ENCODE assay signal across 8 cellular contexts in the genomic region with DNA sequence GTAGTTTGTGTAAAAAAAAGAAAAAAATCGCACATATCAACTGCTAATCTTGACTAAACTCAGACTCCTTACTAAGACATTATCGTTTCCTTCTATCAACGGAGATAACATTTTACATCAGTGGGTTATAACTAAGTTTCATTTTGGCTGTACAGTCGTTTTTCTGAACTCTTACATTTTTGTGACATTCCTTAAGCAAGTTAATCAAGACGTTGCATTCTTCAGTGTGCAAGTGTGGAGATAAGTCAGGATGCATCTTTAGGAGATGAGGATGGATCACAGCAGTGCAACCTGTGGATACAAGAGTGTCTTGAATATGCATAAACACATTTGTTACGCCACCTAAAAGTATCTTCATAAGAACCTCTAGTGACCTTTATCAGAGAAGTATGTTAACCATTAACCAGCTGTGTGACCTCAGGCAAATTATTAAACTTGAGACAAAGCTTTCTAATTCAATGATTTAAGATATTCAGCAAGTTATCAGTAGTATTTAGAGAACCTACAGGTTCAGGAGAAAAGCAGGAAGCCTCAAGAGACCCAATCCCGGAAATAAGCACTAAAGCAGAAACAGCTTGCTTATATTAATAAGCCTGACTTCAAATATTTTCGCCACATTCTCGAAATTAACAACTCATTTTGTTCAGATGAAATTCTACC. TPM values are rescaled to one million over a fixed set of nuclear protein-coding genes. Genes with fewer than 3 reads are reported as not detected.
DNase-seq lines count a peak whose midpoint lies in the region; ATAC-seq and TF ChIP-seq lines count a peak whose summit lies in the region.

No MANE protein-coding gene starts in this region.

- CTCF ChIA-PET in CD4-positive, alpha-beta memory T cell (lab: Charles Lee; ENCODE audit: partially characterized antibody): interaction anchor here (0.6 to 2.3 kb wide), 5 partner anchors 7 to 1701 kb away, joined by 3 to 13 read pairs (median 5); a partner anchor contains a TSS

- TF ChIP-seq POLR2A in transverse colon (IDR thresholded peaks at IDR 0.05): no peak

- H3K4me1 Mint-ChIP-seq in CD4-positive, alpha-beta memory T cell: peaks cover 21 to 67% (median 56%) of the 10 kb centered on the region in 4 donors

- intact Hi-C loops in CD4-positive, alpha-beta memory T cell (cut with micrococcal nuclease): loop anchor here (1.0 kb wide), 2 partner anchors 10 to 447 kb away; a partner anchor contains a TSS
- intact Hi-C loops in transverse colon (cut with DNase I; ENCODE audit: low total_unique reads): no loop called here

- H3K36me3 ChIP-seq in CD4-positive, alpha-beta memory T cell (ENCODE audit: insufficient read depth, low read length): no peaks in the 10 kb centered on the region
- no peaks in the 10 kb centered on the region for H3K36me3 ChIP-seq in transverse colon

- peaks cover 0 to 4% (median 0%) of the 10 kb centered on the region in 8 donors for H3K9me3 Mint-ChIP-seq in CD4-positive, alpha-beta memory T cell

- TF ChIP-seq CTCF in LNCaP clone FGC (IDR thresholded peaks at IDR 0.05; ENCODE audit: control insufficient read depth, extremely low read depth, insufficient read depth): no peak
- TF ChIP-seq CTCF in transverse colon (IDR thresholded peaks at IDR 0.05): no peak

- peaks cover 6 to 23% of the 10 kb centered on the region in 2 donors for H3K36me3 Mint-ChIP-seq in CD4-positive, alpha-beta memory T cell

- 13 to 18% methylated on average over 9 of the region's 9 CpGs for WGBS in transverse colon (ENCODE audit: low coverage in 1 of 2), 2 donors

- in situ Hi-C loops in transverse colon (cut with MboI; ENCODE audit: low pct_ligation_motif_present in 1 of 4, low pct_unique_long_range_greater_than_20kb in 1 of 4, low sequenced_read_pairs in 3 of 4): no loop called here

- ATAC-seq in GM19467 (IDR thresholded peaks at IDR 0.05; ENCODE audit: unreplicated experiment): peak; percentile 68

- no peaks in the 10 kb centered on the region for H3K9me3 ChIP-seq in CD4-positive, alpha-beta memory T cell (ENCODE audit: control insufficient read depth in 1 of 2, low read length in 2 of 2)
- no peaks in the 10 kb centered on the region for H3K9me3 ChIP-seq in transverse colon

- H3K4me3 ChIP-seq in CD4-positive, alpha-beta memory T cell (ENCODE audit: low read length in 2 of 2): peak overlapping the region; percentile 36 to 70
- H3K4me3 ChIP-seq in LNCaP clone FGC (ENCODE audit: low read depth, low read length) (peak overlapping the region; percentile 19), transverse colon (peak overlapping the region in 3 of 4 donors; percentile 9 to 46 (median 19))

- no peak for TF ChIP-seq EP300 in transverse colon (IDR thresholded peaks at IDR 0.05; ENCODE audit: low read depth)

- peak overlapping the region; percentile 93 to 98 (median 94) for H3K27ac Mint-ChIP-seq in CD4-positive, alpha-beta memory T cell

- H3K4me3 Mint-ChIP-seq in CD4-positive, alpha-beta memory T cell: peak overlapping the region; percentile 91 to 98 (median 96)

- no peaks in the 10 kb centered on the region for H3K27me3 ChIP-seq in CD4-positive, alpha-beta memory T cell (ENCODE audit: insufficient read depth, low read length)
- no peaks in the 10 kb centered on the region for H3K27me3 ChIP-seq in transverse colon

- peak overlapping the region; percentile 63 for H3K27ac ChIP-seq in CD4-positive, alpha-beta memory T cell (ENCODE audit: low read depth, low read length)
- H3K27ac ChIP-seq in transverse colon: peak overlapping the region; percentile 45 to 77 (median 71)

- POLR2A ChIA-PET in CD4-positive, alpha-beta memory T cell (lab: Charles Lee; ENCODE audit: partially characterized antibody): interaction anchor here (0.6 to 2.4 kb wide), 3 partner anchors 10 to 1173 kb away, joined by 3 to 27 read pairs (median 10); a partner anchor contains a TSS

- no peaks in the 10 kb centered on the region for H3K27me3 Mint-ChIP-seq in CD4-positive, alpha-beta memory T cell

- peak in 4 of 5 donors; percentile 15 to 29 (median 24) for DNase-seq in CD4-positive, alpha-beta memory T cell
- DNase-seq in LNCaP clone FGC (ENCODE audit: low read depth) (no peak), fibroblast of peridontal ligament (ENCODE audit: extremely low read depth) (peak; percentile 30), transverse colon (no peak), ureter (ENCODE audit: low spot score) (no peak), DMS114 treated with DMSO at 0.1 percent for 48 hours (lab: John Stamatoyannopoulos, UW; ENCODE audit: unreplicated experiment) (no peak)
- DNase-seq in activated CD4-positive, alpha-beta T cell treated with anti-CD3 and anti-CD28 coated beads for 1 hour: no peak

- H3K4me1 ChIP-seq in CD4-positive, alpha-beta memory T cell (ENCODE audit: insufficient read depth, low read length): peaks cover 35% of the 10 kb centered on the region
- H3K4me1 ChIP-seq in transverse colon: peaks cover 3 to 22% (median 20%) of the 10 kb centered on the region in 4 donors

RNA-seq across cellular contexts. Expression of a gene that starts 9.4 kb away (rescaled TPM):
- total RNA-seq in CD4-positive, alpha-beta memory T cell: 10 to 100 TPM; 39.7 to 39.9 TPM
- polyA plus RNA-seq in CD4-positive, alpha-beta memory T cell: 100 to 1,000 TPM; 109 to 154 TPM
- total RNA-seq in transverse colon: 10 to 100 TPM in 3 of 4 donors, 1 to 10 TPM in 1; 2.8 to 42.9 (median 29.8) TPM
- 45.6 TPM for total RNA-seq in ureter

RNA-seq across cellular contexts. Expression of a gene that starts 9.7 kb away (rescaled TPM):
- 1 to 10 TPM; 3.4 to 4.0 TPM for total RNA-seq in CD4-positive, alpha-beta memory T cell
- 1 to 10 TPM; 2.9 to 3.9 TPM for polyA plus RNA-seq in CD4-positive, alpha-beta memory T cell
- total RNA-seq in transverse colon (10 to 100 TPM in 2 of 4 donors, 1 to 10 TPM in 2; 4.9 to 12.7 (median 8.5) TPM), ureter (6.2 TPM)

RNA-seq across cellular contexts. Expression of a gene that starts 38.4 kb away (rescaled TPM):
- 10 to 100 TPM; 39.3 to 45.4 TPM for total RNA-seq in CD4-positive, alpha-beta memory T cell
- 10 to 100 TPM; 26.1 to 46.3 TPM for polyA plus RNA-seq in CD4-positive, alpha-beta memory T cell
- total RNA-seq in transverse colon: 10 to 100 TPM; 24.7 to 86.0 (median 35.5) TPM
- total RNA-seq in ureter: 42.9 TPM

Comparison
In these comparisons a context has a peak if more than half of its experiments do, and no peak if none do; other contexts are left out.
1. DNase-seq: peak in CD4-positive, alpha-beta memory T cell (4 of 5) and fibroblast of peridontal ligament (single experiment); none in LNCaP clone FGC (single experiment), transverse colon (single experiment), ureter (single experiment), DMS114 treated with DMSO at 0.1 percent for 48 hours (single experiment) and activated CD4-positive, alpha-beta T cell treated with anti-CD3 and anti-CD28 coated beads for 1 hour (single experiment).
2. Peak in every context shown above with its lines, with median percentiles within 50 percentile points of each other: H3K4me3 ChIP-seq.